1 cellular context compared by ENCODE assay signal in the genomic region with DNA sequence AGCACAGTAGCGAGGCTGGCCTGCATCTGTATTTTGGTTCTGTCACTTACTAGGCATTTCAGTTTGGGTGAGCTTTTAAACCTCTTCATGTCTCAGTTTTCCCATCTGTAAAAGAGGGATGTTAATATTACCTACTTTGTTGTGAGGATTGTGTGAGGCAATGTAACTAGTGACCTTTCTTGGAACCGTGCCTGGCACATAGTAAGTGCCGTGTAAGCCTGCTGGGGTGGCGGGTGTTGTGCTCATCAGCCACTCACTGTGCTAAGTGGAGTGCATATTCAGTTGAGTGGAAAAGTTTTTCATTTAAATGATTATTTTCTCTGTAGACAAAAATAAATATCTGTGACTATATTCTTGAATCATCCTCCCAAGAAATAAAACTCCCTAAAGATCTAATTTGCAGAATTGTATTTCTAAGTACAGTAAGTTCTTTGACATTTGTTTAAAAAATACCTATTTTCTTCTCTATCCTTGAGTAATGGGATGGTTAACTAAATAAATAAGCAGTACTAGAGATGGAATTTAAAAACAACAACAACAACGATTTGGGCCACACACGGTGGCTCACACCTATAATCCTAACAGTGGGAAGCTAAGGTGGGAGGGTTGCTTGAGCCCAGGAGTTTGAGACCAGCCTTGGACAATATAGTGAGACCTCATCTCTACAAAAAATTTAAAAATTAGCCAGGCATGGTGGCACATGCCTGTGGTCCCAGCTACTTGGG.
TF ChIP-seq lines count a peak whose summit lies in the region.

No MANE protein-coding gene starts in this region.

TF ChIP-seq in H1, 55 proteins besides CTCF, POLR2A, EP300 and RAD21 (continued from another document):
- TF ChIP-seq, protein P1, sequence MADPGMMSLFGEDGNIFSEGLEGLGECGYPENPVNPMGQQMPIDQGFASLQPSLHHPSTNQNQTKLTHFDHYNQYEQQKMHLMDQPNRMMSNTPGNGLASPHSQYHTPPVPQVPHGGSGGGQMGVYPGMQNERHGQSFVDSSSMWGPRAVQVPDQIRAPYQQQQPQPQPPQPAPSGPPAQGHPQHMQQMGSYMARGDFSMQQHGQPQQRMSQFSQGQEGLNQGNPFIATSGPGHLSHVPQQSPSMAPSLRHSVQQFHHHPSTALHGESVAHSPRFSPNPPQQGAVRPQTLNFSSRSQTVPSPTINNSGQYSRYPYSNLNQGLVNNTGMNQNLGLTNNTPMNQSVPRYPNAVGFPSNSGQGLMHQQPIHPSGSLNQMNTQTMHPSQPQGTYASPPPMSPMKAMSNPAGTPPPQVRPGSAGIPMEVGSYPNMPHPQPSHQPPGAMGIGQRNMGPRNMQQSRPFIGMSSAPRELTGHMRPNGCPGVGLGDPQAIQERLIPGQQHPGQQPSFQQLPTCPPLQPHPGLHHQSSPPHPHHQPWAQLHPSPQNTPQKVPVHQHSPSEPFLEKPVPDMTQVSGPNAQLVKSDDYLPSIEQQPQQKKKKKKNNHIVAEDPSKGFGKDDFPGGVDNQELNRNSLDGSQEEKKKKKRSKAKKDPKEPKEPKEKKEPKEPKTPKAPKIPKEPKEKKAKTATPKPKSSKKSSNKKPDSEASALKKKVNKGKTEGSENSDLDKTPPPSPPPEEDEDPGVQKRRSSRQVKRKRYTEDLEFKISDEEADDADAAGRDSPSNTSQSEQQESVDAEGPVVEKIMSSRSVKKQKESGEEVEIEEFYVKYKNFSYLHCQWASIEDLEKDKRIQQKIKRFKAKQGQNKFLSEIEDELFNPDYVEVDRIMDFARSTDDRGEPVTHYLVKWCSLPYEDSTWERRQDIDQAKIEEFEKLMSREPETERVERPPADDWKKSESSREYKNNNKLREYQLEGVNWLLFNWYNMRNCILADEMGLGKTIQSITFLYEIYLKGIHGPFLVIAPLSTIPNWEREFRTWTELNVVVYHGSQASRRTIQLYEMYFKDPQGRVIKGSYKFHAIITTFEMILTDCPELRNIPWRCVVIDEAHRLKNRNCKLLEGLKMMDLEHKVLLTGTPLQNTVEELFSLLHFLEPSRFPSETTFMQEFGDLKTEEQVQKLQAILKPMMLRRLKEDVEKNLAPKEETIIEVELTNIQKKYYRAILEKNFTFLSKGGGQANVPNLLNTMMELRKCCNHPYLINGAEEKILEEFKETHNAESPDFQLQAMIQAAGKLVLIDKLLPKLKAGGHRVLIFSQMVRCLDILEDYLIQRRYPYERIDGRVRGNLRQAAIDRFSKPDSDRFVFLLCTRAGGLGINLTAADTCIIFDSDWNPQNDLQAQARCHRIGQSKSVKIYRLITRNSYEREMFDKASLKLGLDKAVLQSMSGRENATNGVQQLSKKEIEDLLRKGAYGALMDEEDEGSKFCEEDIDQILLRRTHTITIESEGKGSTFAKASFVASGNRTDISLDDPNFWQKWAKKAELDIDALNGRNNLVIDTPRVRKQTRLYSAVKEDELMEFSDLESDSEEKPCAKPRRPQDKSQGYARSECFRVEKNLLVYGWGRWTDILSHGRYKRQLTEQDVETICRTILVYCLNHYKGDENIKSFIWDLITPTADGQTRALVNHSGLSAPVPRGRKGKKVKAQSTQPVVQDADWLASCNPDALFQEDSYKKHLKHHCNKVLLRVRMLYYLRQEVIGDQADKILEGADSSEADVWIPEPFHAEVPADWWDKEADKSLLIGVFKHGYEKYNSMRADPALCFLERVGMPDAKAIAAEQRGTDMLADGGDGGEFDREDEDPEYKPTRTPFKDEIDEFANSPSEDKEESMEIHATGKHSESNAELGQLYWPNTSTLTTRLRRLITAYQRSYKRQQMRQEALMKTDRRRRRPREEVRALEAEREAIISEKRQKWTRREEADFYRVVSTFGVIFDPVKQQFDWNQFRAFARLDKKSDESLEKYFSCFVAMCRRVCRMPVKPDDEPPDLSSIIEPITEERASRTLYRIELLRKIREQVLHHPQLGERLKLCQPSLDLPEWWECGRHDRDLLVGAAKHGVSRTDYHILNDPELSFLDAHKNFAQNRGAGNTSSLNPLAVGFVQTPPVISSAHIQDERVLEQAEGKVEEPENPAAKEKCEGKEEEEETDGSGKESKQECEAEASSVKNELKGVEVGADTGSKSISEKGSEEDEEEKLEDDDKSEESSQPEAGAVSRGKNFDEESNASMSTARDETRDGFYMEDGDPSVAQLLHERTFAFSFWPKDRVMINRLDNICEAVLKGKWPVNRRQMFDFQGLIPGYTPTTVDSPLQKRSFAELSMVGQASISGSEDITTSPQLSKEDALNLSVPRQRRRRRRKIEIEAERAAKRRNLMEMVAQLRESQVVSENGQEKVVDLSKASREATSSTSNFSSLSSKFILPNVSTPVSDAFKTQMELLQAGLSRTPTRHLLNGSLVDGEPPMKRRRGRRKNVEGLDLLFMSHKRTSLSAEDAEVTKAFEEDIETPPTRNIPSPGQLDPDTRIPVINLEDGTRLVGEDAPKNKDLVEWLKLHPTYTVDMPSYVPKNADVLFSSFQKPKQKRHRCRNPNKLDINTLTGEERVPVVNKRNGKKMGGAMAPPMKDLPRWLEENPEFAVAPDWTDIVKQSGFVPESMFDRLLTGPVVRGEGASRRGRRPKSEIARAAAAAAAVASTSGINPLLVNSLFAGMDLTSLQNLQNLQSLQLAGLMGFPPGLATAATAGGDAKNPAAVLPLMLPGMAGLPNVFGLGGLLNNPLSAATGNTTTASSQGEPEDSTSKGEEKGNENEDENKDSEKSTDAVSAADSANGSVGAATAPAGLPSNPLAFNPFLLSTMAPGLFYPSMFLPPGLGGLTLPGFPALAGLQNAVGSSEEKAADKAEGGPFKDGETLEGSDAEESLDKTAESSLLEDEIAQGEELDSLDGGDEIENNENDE (IDR thresholded peaks at IDR 0.05; ENCODE audit: insufficient replicate concordance, low read length) = no peak
- TF ChIP-seq HDAC2 (IDR thresholded peaks at IDR 0.05; ENCODE audit: borderline replicate concordance in 1 of 2, low read depth in 2 of 2, low read length in 2 of 2) (no peak), EZH2 (IDR thresholded peaks at IDR 0.05; ENCODE audit: low read depth, low read length, severe bottlenecking) (no peak), CBX5 (IDR thresholded peaks at IDR 0.05; ENCODE audit: low read depth, low read length) (no peak), SP1 (IDR thresholded peaks at IDR 0.05; ENCODE audit: low read depth, low read length) (no peak), KDM5A (IDR thresholded peaks at IDR 0.05; ENCODE audit: low read length) (no peak), TCF12 (IDR thresholded peaks at IDR 0.05; ENCODE audit: low read depth, low read length) (no peak)
- TF ChIP-seq, protein P2, sequence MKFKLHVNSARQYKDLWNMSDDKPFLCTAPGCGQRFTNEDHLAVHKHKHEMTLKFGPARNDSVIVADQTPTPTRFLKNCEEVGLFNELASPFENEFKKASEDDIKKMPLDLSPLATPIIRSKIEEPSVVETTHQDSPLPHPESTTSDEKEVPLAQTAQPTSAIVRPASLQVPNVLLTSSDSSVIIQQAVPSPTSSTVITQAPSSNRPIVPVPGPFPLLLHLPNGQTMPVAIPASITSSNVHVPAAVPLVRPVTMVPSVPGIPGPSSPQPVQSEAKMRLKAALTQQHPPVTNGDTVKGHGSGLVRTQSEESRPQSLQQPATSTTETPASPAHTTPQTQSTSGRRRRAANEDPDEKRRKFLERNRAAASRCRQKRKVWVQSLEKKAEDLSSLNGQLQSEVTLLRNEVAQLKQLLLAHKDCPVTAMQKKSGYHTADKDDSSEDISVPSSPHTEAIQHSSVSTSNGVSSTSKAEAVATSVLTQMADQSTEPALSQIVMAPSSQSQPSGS (IDR thresholded peaks at IDR 0.05; ENCODE audit: low read length) = no peak
